ENCODE assay signal across 8 cellular contexts in genomic region chr4:152460488-152460887, GRCh38.
DNase-seq lines count a peak whose midpoint lies in the region; TF ChIP-seq lines count a peak whose summit lies in the region.
"Had no signal": no experiment of that assay in that cellular context is flagged by ENCODE, and none has a peak within 500 bp of the region (broad histone marks: within the 10 kb centered on the region; RNA-seq: fewer than 3 reads in every experiment).

No MANE protein-coding gene starts in this region.

- DNase-seq in GM12864 (ENCODE audit: low read depth), result no peak
- peak; percentile 47 for DNase-seq in astrocyte of the hippocampus (ENCODE audit: low read depth, low spot score)
- DNase-seq in head of caudate nucleus, result no peak
- DNase-seq in activated CD8-positive, alpha-beta memory T cell treated with anti-CD3 and anti-CD28 coated beads, Interleukin-2, amount 50 U/mL, for 48 hours, result no peak
- no peak for DNase-seq in mucosa of gallbladder (ENCODE audit: low spot score)
- DNase-seq: T-helper 9 cell had no signal

- H3K4me3 Mint-ChIP-seq in IgD-negative memory B cell, result peak overlapping the region in 3 of 4 donors; percentile 40 to 66 (median 52)

- H3K27ac ChIP-seq in neutrophil, result peak overlapping the region; percentile 70

- H3K36me3 Mint-ChIP-seq in IgD-negative memory B cell, result peaks cover 2% of the 10 kb centered on the region

- H3K27me3 Mint-ChIP-seq in IgD-negative memory B cell, result no peaks in the 10 kb centered on the region

- no peak overlapping the region for H3K4me3 ChIP-seq in GM12864 (ENCODE audit: low read depth, low read length)
- H3K4me3 ChIP-seq in neutrophil (ENCODE audit: low read depth in 1 of 2, low read length in 1 of 2), result peak overlapping the region in 1 of 2 experiments; percentile 15

- peaks cover 52 to 68% (median 65%) of the 10 kb centered on the region in 3 donors for H3K4me1 Mint-ChIP-seq in IgD-negative memory B cell

- no peaks in the 10 kb centered on the region for H3K9me3 ChIP-seq in neutrophil

- H3K27me3 ChIP-seq in neutrophil, result no peaks in the 10 kb centered on the region

- no peaks in the 10 kb centered on the region for H3K36me3 ChIP-seq in neutrophil

- H3K4me1 ChIP-seq in neutrophil (ENCODE audit: control insufficient read depth in 1 of 2, insufficient read depth in 1 of 2, low read depth in 1 of 2, low read length in 1 of 2), result peaks cover 58 to 69% of the 10 kb centered on the region in 2 experiments

- H3K9me3 Mint-ChIP-seq in IgD-negative memory B cell, result no peaks in the 10 kb centered on the region

- intact Hi-C loops in head of caudate nucleus (cut with DNase I), result no loop called here

- TF ChIP-seq CTCF in GM12864 (IDR thresholded peaks at IDR 0.05; ENCODE audit: low read depth, low read length, missing control alignments) (peak; percentile 15), neutrophil (IDR thresholded peaks at IDR 0.05) (no peak)

- H3K27ac Mint-ChIP-seq in IgD-negative memory B cell, result peak overlapping the region; percentile 20 to 88 (median 81)
